ENCODE assay signal across 1 cellular context in genomic region chr18:49350902-49351301, GRCh38.
TF ChIP-seq lines count a peak whose summit lies in the region.
"Not testable (repeated sequence)": the region's sequence is repeated elsewhere in the genome, so short reads cannot be mapped to it uniquely, and the experiment has no call there.

No MANE protein-coding gene starts in this region.

TF ChIP-seq in K562, 482 proteins besides CTCF, POLR2A, EP300 and RAD21 (continued from another document):
- TF ChIP-seq SMARCE1 (IDR thresholded peaks at IDR 0.05) (peak; percentile 82; the same call in 1 of the 2 replicates), NCOR1 (IDR thresholded peaks at IDR 0.05) (peak; percentile 73), TRIM28 (IDR thresholded peaks at IDR 0.05) (0 out of 2 replicates have a peak, but pooled peaks have one; percentile 26), SMARCA4 (IDR thresholded peaks at IDR 0.05) (peak; percentile 79; the same call in 1 of the 2 replicates), SMARCC2 (IDR thresholded peaks at IDR 0.05; ENCODE audit: low read depth) (peak; percentile 52; the same call in 1 of the 2 replicates), DPF2 (IDR thresholded peaks at IDR 0.05) (peak; percentile 82), TRIM24 (IDR thresholded peaks at IDR 0.05) (peak; percentile 41 to 68; a peak in 3 of 4 replicates), ARID1B (IDR thresholded peaks at IDR 0.05) (peak; percentile 93), FOXM1 (IDR thresholded peaks at IDR 0.05; ENCODE audit: low read depth) (peak; percentile 60; the same call in 1 of the 2 replicates), FOXA3 (CRISPR knock-in tag; conservative IDR thresholded peaks at IDR 0.05 in 1 of 2, IDR thresholded peaks at IDR 0.05 in 1 of 2) (peak in 1 of 2 experiments; percentile 42; a peak in 2 of 4 replicates), TEAD4 (IDR thresholded peaks at IDR 0.05; ENCODE audit: low read length) (peak; percentile 74), SOX6 (IDR thresholded peaks at IDR 0.05) (0 out of 2 replicates have a peak, but pooled peaks have one; percentile 29), MGA (IDR thresholded peaks at IDR 0.05) (peak; percentile 12; the same call in 1 of the 2 replicates), CBFA2T3 (IDR thresholded peaks at IDR 0.05) (peak; percentile 86)
- TF ChIP-seq FOXM1 (CRISPR knock-in tag; IDR thresholded peaks at IDR 0.05; ENCODE audit: low read depth); TEAD4 (CRISPR knock-in tag; IDR thresholded peaks at IDR 0.05; ENCODE audit: borderline replicate concordance): not testable (repeated sequence)
